28 cellular contexts compared by ENCODE assay signal in the genomic region with DNA sequence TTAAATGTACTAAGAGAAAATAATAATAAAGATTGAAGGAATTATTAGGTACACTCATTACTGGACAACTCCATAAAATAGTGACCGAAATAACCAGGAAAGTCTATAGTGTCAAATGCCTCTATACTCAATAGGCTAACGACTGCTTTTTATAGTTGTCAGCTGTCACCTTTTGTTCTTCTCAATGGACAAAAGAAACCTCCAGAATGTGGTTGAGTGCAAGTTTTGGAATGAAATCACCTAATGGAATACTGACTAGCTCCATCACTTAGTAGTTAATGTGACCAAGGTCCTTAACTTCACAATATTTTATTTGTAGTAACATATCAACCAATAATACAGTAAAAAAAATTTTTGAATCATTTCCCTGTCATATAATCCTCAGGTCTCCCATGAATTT.
"Had no signal": no experiment of that assay in that cellular context is flagged by ENCODE, and none has a peak within 500 bp of the region (broad histone marks: within the 10 kb centered on the region; RNA-seq: fewer than 3 reads in every experiment).

No MANE protein-coding gene starts in this region.

- H3K27ac Mint-ChIP-seq: dendritic cell treated with granulocyte-macrophage colony-stimulating factor and Interleukin-4, amounts not matched to agents 40 ng/mL and 50 ng/mL, for 4 days; effector memory CD8-positive, alpha-beta T cell; endodermal cell; immature natural killer cell; mesothelial cell of epicardium; naive thymus-derived CD8-positive, alpha-beta T cell had no signal

- H3K4me1 ChIP-seq: colonic mucosa, esophagus squamous epithelium, left lung, lower lobe of right lung had no signal

- H3K4me1 Mint-ChIP-seq: naive B cell had no signal

- H3K9me3 ChIP-seq: colonic mucosa, esophagus squamous epithelium, gastroesophageal sphincter, heart left ventricle, left lung, lower lobe of right lung, mucosa of descending colon had no signal

- H3K36me3 Mint-ChIP-seq: immature natural killer cell, naive B cell had no signal

- H3K4me3 Mint-ChIP-seq: dendritic cell treated with granulocyte-macrophage colony-stimulating factor and Interleukin-4, amounts not matched to agents 40 ng/mL and 50 ng/mL, for 4 days; effector memory CD8-positive, alpha-beta T cell; endodermal cell; immature natural killer cell; mesothelial cell of epicardium; naive B cell; naive thymus-derived CD8-positive, alpha-beta T cell had no signal

- H3K27ac ChIP-seq: colonic mucosa, epithelial cell of prostate, esophagus squamous epithelium, gastroesophageal sphincter, heart left ventricle, hepatocyte, left lung, lower lobe of right lung had no signal

- H3K27me3 Mint-ChIP-seq: dendritic cell treated with granulocyte-macrophage colony-stimulating factor and Interleukin-4, amounts not matched to agents 40 ng/mL and 50 ng/mL, for 4 days; effector memory CD8-positive, alpha-beta T cell; naive B cell; naive thymus-derived CD8-positive, alpha-beta T cell had no signal

- DNase-seq: colonic mucosa; cortex of kidney; effector CD8-positive, alpha-beta T cell; effector memory CD8-positive, alpha-beta T cell; endodermal cell; erythroblast; esophagus squamous epithelium; foreskin fibroblast; foreskin melanocyte; heart left ventricle; hypothalamus; immature natural killer cell; islet precursor cell; kidney; left cardiac atrium; left lung; left ventricle myocardium superior; lower lobe of right lung; mesenchymal stem cell; mucosa of descending colon; naive B cell; naive thymus-derived CD8-positive, alpha-beta T cell had no signal

- H3K9me3 Mint-ChIP-seq: dendritic cell treated with granulocyte-macrophage colony-stimulating factor and Interleukin-4, amounts not matched to agents 40 ng/mL and 50 ng/mL, for 4 days; effector memory CD8-positive, alpha-beta T cell; endodermal cell; immature natural killer cell; mesothelial cell of epicardium; naive B cell; naive thymus-derived CD8-positive, alpha-beta T cell had no signal

- H3K4me3 ChIP-seq: colonic mucosa, esophagus squamous epithelium, gastroesophageal sphincter, heart left ventricle, hepatocyte, left lung, lower lobe of right lung, mucosa of descending colon had no signal

- H3K27me3 ChIP-seq: colonic mucosa, esophagus squamous epithelium, gastroesophageal sphincter, heart left ventricle, hepatocyte, left lung had no signal

- H3K36me3 ChIP-seq: colonic mucosa, left lung had no signal

- ATAC-seq: effector memory CD8-positive, alpha-beta T cell; esophagus mucosa; gastroesophageal sphincter; heart left ventricle; left cardiac atrium; left lung; left ventricle myocardium superior; lower lobe of right lung; mucosa of descending colon; naive thymus-derived CD8-positive, alpha-beta T cell had no signal
